18 cellular contexts compared by ENCODE assay signal in genomic region chr1:158035014-158035413, GRCh38. TPM values are rescaled to one million over a fixed set of nuclear protein-coding genes. Genes with fewer than 3 reads are reported as not detected.
DNase-seq lines count a peak whose midpoint lies in the region; TF ChIP-seq lines count a peak whose summit lies in the region.
"Had no signal": no experiment of that assay in that cellular context is flagged by ENCODE, and none has a peak within 500 bp of the region (broad histone marks: within the 10 kb centered on the region; RNA-seq: fewer than 3 reads in every experiment).

No MANE protein-coding gene starts in this region.

- H3K36me3 ChIP-seq in neuronal stem cell (replicated peaks in 1 of 2; ENCODE audit: control insufficient read depth in 2 of 2, insufficient read depth in 2 of 2, low read length in 2 of 2) = peaks cover 3 to 35% of the 10 kb centered on the region in 2 donors
- H3K36me3 ChIP-seq in SJCRH30 = no peaks in the 10 kb centered on the region
- H3K36me3 ChIP-seq: Peyer's patch had no signal

- peaks cover 12% of the 10 kb centered on the region for H3K79me1 ChIP-seq in neuronal stem cell (ENCODE audit: low read depth, low read length)

- H3K27ac ChIP-seq in coronary artery = peak overlapping the region; percentile 25 to 40
- H3K27ac ChIP-seq in neuronal stem cell (replicated peaks; ENCODE audit: low read length) = peak overlapping the region; percentile 44
- H3K27ac ChIP-seq in SJCRH30 = no peak overlapping the region

- no peak overlapping the region for H3K9ac ChIP-seq in neuronal stem cell (ENCODE audit: low read depth, low read length, poor library complexity)

- H3K4ac ChIP-seq in neuronal stem cell (ENCODE audit: low read length) = no peak overlapping the region

- H3K18ac ChIP-seq in neuronal stem cell (ENCODE audit: low read length) = no peak overlapping the region

- H4K91ac ChIP-seq in neuronal stem cell (ENCODE audit: low read depth, low read length, poor library complexity) = no peak overlapping the region

- H2AK5ac ChIP-seq in neuronal stem cell (ENCODE audit: low read depth, low read length) = no peak overlapping the region

- H3K23ac ChIP-seq in neuronal stem cell (ENCODE audit: low read depth, low read length, poor library complexity) = no peak overlapping the region

- H3K27me3 ChIP-seq in neuronal stem cell (ENCODE audit: control insufficient read depth in 3 of 3, insufficient read depth in 3 of 3, low read depth in 1 of 3, low read length in 3 of 3) = no peaks in the 10 kb centered on the region
- no peaks in the 10 kb centered on the region for H3K27me3 ChIP-seq in SJCRH30
- H3K27me3 ChIP-seq: Peyer's patch had no signal

- H3K14ac ChIP-seq in neuronal stem cell (ENCODE audit: low read length) = no peak overlapping the region

- H3K4me3 ChIP-seq in coronary artery (no peak overlapping the region), neuronal stem cell (ENCODE audit: low read length in 2 of 2) (no peak overlapping the region), SJCRH30 (no peak overlapping the region)
- H3K4me3 ChIP-seq: Peyer's patch had no signal

- no CpG with 5 or more reads among the region's 3 CpGs for WGBS in neuronal stem cell (ENCODE audit: extremely low coverage in 2 of 2, insufficient read length in 2 of 2, insufficient replicate concordance in 1 of 2), 2 donors

- H3K9me3 ChIP-seq in neuronal stem cell (replicated peaks in 1 of 2; ENCODE audit: control insufficient read depth in 2 of 2, insufficient read depth in 1 of 2, low read depth in 1 of 2, low read length in 2 of 2) (no peaks in the 10 kb centered on the region), SJCRH30 (replicated peaks) (no peaks in the 10 kb centered on the region)
- H3K9me3 ChIP-seq: Peyer's patch had no signal

- TF ChIP-seq POLR2A in erythroblast (IDR thresholded peaks at IDR 0.05; ENCODE audit: low read length) = no peak

- DNase-seq in ELF-1 (ENCODE audit: low read depth, low spot score) (peak; percentile 92), NCI-H69 (lab: John Stamatoyannopoulos, UW) (peak; percentile 91), coronary artery (ENCODE audit: low spot score) (no peak), neuronal stem cell (ENCODE audit: low spot score) (no peak), SJCRH30 (no peak), AG08395 (ENCODE audit: low spot score) (no peak), erythroblast (lab: John Stamatoyannopoulos, UW) (no peak), NCI-H2107 treated with DMSO at 0.1 percent for 48 hours (lab: John Stamatoyannopoulos, UW; ENCODE audit: unreplicated experiment) (no peak)
- DNase-seq: C1 segment of cervical spinal cord, DMS153, EL, H9, NCI-H1436 treated with DMSO at 0.1 percent for 48 hours, NCI-H2081, NCI-H226, NCI-H774, Peyer's patch, SHP77 treated with DMSO at 0.1 percent for 48 hours had no signal

- no peak for TF ChIP-seq CTCF in coronary artery (IDR thresholded peaks at IDR 0.05)

- no peak overlapping the region for H2BK12ac ChIP-seq in neuronal stem cell (ENCODE audit: low read length)

- H2BK5ac ChIP-seq in neuronal stem cell (ENCODE audit: low read length) = no peak overlapping the region

- H2AFZ ChIP-seq in neuronal stem cell (ENCODE audit: low read length) = no peak overlapping the region

- H2BK120ac ChIP-seq in neuronal stem cell (ENCODE audit: low read depth, low read length) = no peak overlapping the region

- H4K8ac ChIP-seq in neuronal stem cell (ENCODE audit: low read depth, low read length) = no peak overlapping the region

- H2BK15ac ChIP-seq in neuronal stem cell (ENCODE audit: low read length) = no peak overlapping the region

- H3K4me2 ChIP-seq in neuronal stem cell (ENCODE audit: insufficient read depth, low read length, poor library complexity, severe bottlenecking) = no peak overlapping the region

- H3K4me1 ChIP-seq in neuronal stem cell (ENCODE audit: control insufficient read depth in 2 of 2, insufficient read depth in 1 of 2, low read depth in 1 of 2, low read length in 2 of 2) (peaks cover 20 to 27% of the 10 kb centered on the region in 2 donors), SJCRH30 (peaks cover 10% of the 10 kb centered on the region)

RNA-seq across cellular contexts. Expression of gene KIRREL1, which starts 41.6 kb away (rescaled TPM):
- 45.3 TPM for polyA plus RNA-seq in neuronal stem cell (2013, experiment 1 of 2)
- polyA plus RNA-seq in neuronal stem cell (2013, experiment 2 of 2) = 45.3 TPM
- total RNA-seq in SJCRH30 (2014; rRNA removed; shearing (Covaris generic)) = 26.3 and 26.4 TPM in 2 replicates

Comparison
In these comparisons a context has a peak if more than half of its experiments do, and no peak if none do; other contexts are left out.
1. DNase-seq: peak in ELF-1 (single experiment) and NCI-H69 (single experiment); none in coronary artery (single experiment), neuronal stem cell (single experiment), SJCRH30 (0 of 2), AG08395 (single experiment), erythroblast (0 of 2) and NCI-H2107 treated with DMSO at 0.1 percent for 48 hours (single experiment).